Comparison of ENCODE assay signal across 12 cellular contexts in the genomic region with DNA sequence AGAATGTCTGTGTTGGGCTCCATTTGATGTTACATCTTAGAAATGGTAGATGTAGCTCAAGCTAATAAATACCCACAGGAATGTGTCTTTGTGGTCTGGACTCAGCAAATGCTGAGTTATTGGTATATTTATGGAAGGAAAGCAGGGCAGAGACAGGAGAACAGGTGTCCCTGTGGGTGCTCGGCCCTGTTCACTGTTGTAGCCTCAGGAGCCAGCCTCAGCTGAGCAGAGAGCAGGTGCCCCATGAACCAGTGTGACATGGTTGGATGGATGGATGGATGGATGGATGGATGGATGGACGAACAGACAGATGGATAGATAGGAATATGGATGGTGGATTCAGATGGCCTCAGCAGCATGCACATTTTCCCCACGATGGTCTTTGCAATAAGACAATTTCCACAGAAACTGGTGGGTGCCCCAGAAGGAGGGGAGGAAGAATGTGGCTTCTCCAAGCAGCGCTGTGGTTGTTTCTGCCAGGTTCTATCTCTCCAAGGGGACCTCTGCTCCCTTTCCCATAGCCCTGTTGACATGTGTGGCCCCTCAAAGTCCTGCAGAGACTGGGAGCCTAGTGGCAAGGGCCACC. TPM values are rescaled to one million over a fixed set of nuclear protein-coding genes. Genes with fewer than 3 reads are reported as not detected.
DNase-seq lines count a peak whose midpoint lies in the region; ATAC-seq and TF ChIP-seq lines count a peak whose summit lies in the region.
"Had no signal": no experiment of that assay in that cellular context is flagged by ENCODE, and none has a peak within 500 bp of the region (broad histone marks: within the 10 kb centered on the region; RNA-seq: fewer than 3 reads in every experiment).

No MANE protein-coding gene starts in this region.

- H3K9me3 ChIP-seq in left lung = no peaks in the 10 kb centered on the region

- no peaks in the 10 kb centered on the region for H3K9me3 Mint-ChIP-seq in T-helper 2 cell treated with Interferon-gamma antibody and Interleukin-4, amounts not matched to agents 5 μg/mL and 100 μg/mL, for 36 hours
- H3K9me3 Mint-ChIP-seq in activated T-helper 1 cell treated with anti-CD3 and anti-CD28 coated beads, Interleukin-12 subunit alpha, Interleukin-12 subunit beta, Interleukin-2, Interleukin-4 antibody, amounts not matched to agents 30 ng/mL and 10 ng/mL and 1 ng/mL, durations not matched to agents 14 hours and 24 hours and 36 hours = no peaks in the 10 kb centered on the region
- H3K9me3 Mint-ChIP-seq in stimulated activated naive B cell treated with anti-CD40 and anti-IgM and Interleukin-4, amounts not matched to agents 10 μg/mL and 1 μg/mL and 100 μg/mL, for 72 hours = no peaks in the 10 kb centered on the region

- TF ChIP-seq CTCF in left lung (IDR thresholded peaks at IDR 0.05) = no peak

- peaks cover 2% of the 10 kb centered on the region for H3K36me3 Mint-ChIP-seq in T-helper 2 cell treated with Interferon-gamma antibody and Interleukin-4, amounts not matched to agents 5 μg/mL and 100 μg/mL, for 36 hours (ENCODE audit: low read depth)
- H3K36me3 Mint-ChIP-seq in activated T-helper 1 cell treated with anti-CD3 and anti-CD28 coated beads, Interleukin-12 subunit alpha, Interleukin-12 subunit beta, Interleukin-2, Interleukin-4 antibody, amounts not matched to agents 30 ng/mL and 10 ng/mL and 1 ng/mL, durations not matched to agents 14 hours and 24 hours and 36 hours (ENCODE audit: low read depth) = no peaks in the 10 kb centered on the region
- H3K36me3 Mint-ChIP-seq in stimulated activated naive B cell treated with anti-CD40 and anti-IgM and Interleukin-4, amounts not matched to agents 10 μg/mL and 1 μg/mL and 100 μg/mL, for 72 hours = no peaks in the 10 kb centered on the region

- intact Hi-C loops in activated T-helper 1 cell treated with anti-CD3 and anti-CD28 coated beads, Interleukin-12 subunit alpha, Interleukin-12 subunit beta, Interleukin-2, Interleukin-4 antibody, amounts not matched to agents 30 ng/mL and 10 ng/mL and 1 ng/mL, durations not matched to agents 14 hours and 24 hours and 36 hours (cut with micrococcal nuclease) = loop anchor here (5.0 kb wide), 4 partner anchors 316 to 554 kb away; partner anchors contain the start of genes GDF9, HSPA4 and UQCRQ
- intact Hi-C loops in left lung (cut with DNase I) = no loop called here

- no peaks in the 10 kb centered on the region for H3K27me3 ChIP-seq in left lung

- H3K27me3 Mint-ChIP-seq in T-helper 2 cell treated with Interferon-gamma antibody and Interleukin-4, amounts not matched to agents 5 μg/mL and 100 μg/mL, for 36 hours (ENCODE audit: low read depth) = peaks cover 4% of the 10 kb centered on the region
- peaks cover 1% of the 10 kb centered on the region for H3K27me3 Mint-ChIP-seq in activated T-helper 1 cell treated with anti-CD3 and anti-CD28 coated beads, Interleukin-12 subunit alpha, Interleukin-12 subunit beta, Interleukin-2, Interleukin-4 antibody, amounts not matched to agents 30 ng/mL and 10 ng/mL and 1 ng/mL, durations not matched to agents 14 hours and 24 hours and 36 hours (ENCODE audit: insufficient read depth)
- H3K27me3 Mint-ChIP-seq in stimulated activated naive B cell treated with anti-CD40 and anti-IgM and Interleukin-4, amounts not matched to agents 10 μg/mL and 1 μg/mL and 100 μg/mL, for 72 hours = no peaks in the 10 kb centered on the region

- H3K27ac ChIP-seq in left lung = peak overlapping the region; percentile 95 to 99

- H3K4me3 ChIP-seq in left lung = no peak overlapping the region

- no peaks in the 10 kb centered on the region for H3K36me3 ChIP-seq in left lung

- no peak overlapping the region for H3K4me3 Mint-ChIP-seq in T-helper 2 cell treated with Interferon-gamma antibody and Interleukin-4, amounts not matched to agents 5 μg/mL and 100 μg/mL, for 36 hours
- H3K4me3 Mint-ChIP-seq in activated T-helper 1 cell treated with anti-CD3 and anti-CD28 coated beads, Interleukin-12 subunit alpha, Interleukin-12 subunit beta, Interleukin-2, Interleukin-4 antibody, amounts not matched to agents 30 ng/mL and 10 ng/mL and 1 ng/mL, durations not matched to agents 14 hours and 24 hours and 36 hours = no peak overlapping the region
- no peak overlapping the region for H3K4me3 Mint-ChIP-seq in stimulated activated naive B cell treated with anti-CD40 and anti-IgM and Interleukin-4, amounts not matched to agents 10 μg/mL and 1 μg/mL and 100 μg/mL, for 72 hours

- peaks cover 39% of the 10 kb centered on the region for H3K4me1 Mint-ChIP-seq in T-helper 2 cell treated with Interferon-gamma antibody and Interleukin-4, amounts not matched to agents 5 μg/mL and 100 μg/mL, for 36 hours (ENCODE audit: low read depth)
- H3K4me1 Mint-ChIP-seq in activated T-helper 1 cell treated with anti-CD3 and anti-CD28 coated beads, Interleukin-12 subunit alpha, Interleukin-12 subunit beta, Interleukin-2, Interleukin-4 antibody, amounts not matched to agents 30 ng/mL and 10 ng/mL and 1 ng/mL, durations not matched to agents 14 hours and 24 hours and 36 hours (ENCODE audit: low read depth) = peaks cover 63% of the 10 kb centered on the region
- peaks cover 37 to 48% of the 10 kb centered on the region in 2 donors for H3K4me1 Mint-ChIP-seq in stimulated activated naive B cell treated with anti-CD40 and anti-IgM and Interleukin-4, amounts not matched to agents 10 μg/mL and 1 μg/mL and 100 μg/mL, for 72 hours

- no peak for DNase-seq in T-helper 2 cell treated with Interferon-gamma antibody and Interleukin-4, amounts not matched to agents 5 μg/mL and 100 μg/mL, for 36 hours (ENCODE audit: low spot score)
- DNase-seq in T-helper 2 cell = no peak
- DNase-seq in activated T-helper 1 cell treated with anti-CD3 and anti-CD28 coated beads, Interleukin-12 subunit alpha, Interleukin-12 subunit beta, Interleukin-2, Interleukin-4 antibody, amounts not matched to agents 30 ng/mL and 10 ng/mL and 1 ng/mL, durations not matched to agents 14 hours and 24 hours and 36 hours (ENCODE audit: low spot score) = no peak
- no peak for DNase-seq in left lung
- no peak for DNase-seq in stimulated activated naive B cell treated with anti-CD40 and anti-IgM and Interleukin-4, amounts not matched to agents 10 μg/mL and 1 μg/mL and 100 μg/mL, for 72 hours
- DNase-seq in effector CD4-positive, alpha-beta T cell = no peak
- DNase-seq in stimulated activated CD4-positive, alpha-beta T cell treated with anti-CD3 and anti-CD28 coated beads, Interleukin-2, amount 100 ng/mL, for 48 hours = no peak
- DNase-seq in NCI-H1694 treated with DMSO at 0.1 percent for 48 hours (lab: John Stamatoyannopoulos, UW) = no peak
- DNase-seq: caudate nucleus; NCI-H82; stimulated activated CD4-positive, alpha-beta T cell treated with anti-CD3 and anti-CD28 coated beads, Interleukin-1b, Interleukin-23, amount 100 ng/mL, for 48 hours had no signal

- peak overlapping the region; percentile 46 for H3K27ac Mint-ChIP-seq in T-helper 2 cell treated with Interferon-gamma antibody and Interleukin-4, amounts not matched to agents 5 μg/mL and 100 μg/mL, for 36 hours
- H3K27ac Mint-ChIP-seq in activated T-helper 1 cell treated with anti-CD3 and anti-CD28 coated beads, Interleukin-12 subunit alpha, Interleukin-12 subunit beta, Interleukin-2, Interleukin-4 antibody, amounts not matched to agents 30 ng/mL and 10 ng/mL and 1 ng/mL, durations not matched to agents 14 hours and 24 hours and 36 hours = peak overlapping the region; percentile 61
- H3K27ac Mint-ChIP-seq in stimulated activated naive B cell treated with anti-CD40 and anti-IgM and Interleukin-4, amounts not matched to agents 10 μg/mL and 1 μg/mL and 100 μg/mL, for 72 hours = peak overlapping the region; percentile 11

- H3K4me1 ChIP-seq in left lung = peaks cover 17 to 69% of the 10 kb centered on the region in 2 donors

- ATAC-seq in left lung = no peak
- no peak for ATAC-seq in stimulated activated naive B cell treated with anti-CD40 and anti-IgM and Interleukin-4, amounts not matched to agents 10 μg/mL and 1 μg/mL and 100 μg/mL, for 72 hours (replicated peaks)

RNA-seq across cellular contexts. Expression of gene IRF1, which starts 8.2 kb away (rescaled TPM):
- 190 and 198 TPM in 2 replicates for total RNA-seq in activated T-helper 1 cell treated with anti-CD3 and anti-CD28 coated beads, Interleukin-12 subunit alpha, Interleukin-12 subunit beta, Interleukin-2, Interleukin-4 antibody, amounts not matched to agents 30 ng/mL and 10 ng/mL and 1 ng/mL, durations not matched to agents 14 hours and 24 hours and 36 hours
- 10 to 100 TPM; 41.4 to 93.3 TPM for total RNA-seq in left lung

RNA-seq across cellular contexts. Expression of gene IL5, which starts 44.5 kb away (rescaled TPM):
- 1.5 and 2.2 TPM in 2 replicates for total RNA-seq in activated T-helper 1 cell treated with anti-CD3 and anti-CD28 coated beads, Interleukin-12 subunit alpha, Interleukin-12 subunit beta, Interleukin-2, Interleukin-4 antibody, amounts not matched to agents 30 ng/mL and 10 ng/mL and 1 ng/mL, durations not matched to agents 14 hours and 24 hours and 36 hours
- total RNA-seq in left lung = not detected
- total RNA-seq: H4 had no signal

RNA-seq across cellular contexts. Expression of gene RAD50, which starts 58.0 kb away (rescaled TPM):
- total RNA-seq in activated T-helper 1 cell treated with anti-CD3 and anti-CD28 coated beads, Interleukin-12 subunit alpha, Interleukin-12 subunit beta, Interleukin-2, Interleukin-4 antibody, amounts not matched to agents 30 ng/mL and 10 ng/mL and 1 ng/mL, durations not matched to agents 14 hours and 24 hours and 36 hours = 30.9 and 33.0 TPM in 2 replicates
- total RNA-seq in left lung = 10 to 100 TPM; 35.3 to 39.9 TPM

Comparison
In these comparisons a context has a peak if more than half of its experiments do, and no peak if none do; other contexts are left out.
1. H3K27ac Mint-ChIP-seq: peak in every context shown above with its lines; median percentile 61 in activated T-helper 1 cell treated with anti-CD3 and anti-CD28 coated beads, Interleukin-12 subunit alpha, Interleukin-12 subunit beta, Interleukin-2, Interleukin-4 antibody, amounts not matched to agents 30 ng/mL and 10 ng/mL and 1 ng/mL, durations not matched to agents 14 hours and 24 hours and 36 hours; 46 in T-helper 2 cell treated with Interferon-gamma antibody and Interleukin-4, amounts not matched to agents 5 μg/mL and 100 μg/mL, for 36 hours; 11 in stimulated activated naive B cell treated with anti-CD40 and anti-IgM and Interleukin-4, amounts not matched to agents 10 μg/mL and 1 μg/mL and 100 μg/mL, for 72 hours.